Comparison of ENCODE assay signal across 8 cellular contexts in the genomic region with DNA sequence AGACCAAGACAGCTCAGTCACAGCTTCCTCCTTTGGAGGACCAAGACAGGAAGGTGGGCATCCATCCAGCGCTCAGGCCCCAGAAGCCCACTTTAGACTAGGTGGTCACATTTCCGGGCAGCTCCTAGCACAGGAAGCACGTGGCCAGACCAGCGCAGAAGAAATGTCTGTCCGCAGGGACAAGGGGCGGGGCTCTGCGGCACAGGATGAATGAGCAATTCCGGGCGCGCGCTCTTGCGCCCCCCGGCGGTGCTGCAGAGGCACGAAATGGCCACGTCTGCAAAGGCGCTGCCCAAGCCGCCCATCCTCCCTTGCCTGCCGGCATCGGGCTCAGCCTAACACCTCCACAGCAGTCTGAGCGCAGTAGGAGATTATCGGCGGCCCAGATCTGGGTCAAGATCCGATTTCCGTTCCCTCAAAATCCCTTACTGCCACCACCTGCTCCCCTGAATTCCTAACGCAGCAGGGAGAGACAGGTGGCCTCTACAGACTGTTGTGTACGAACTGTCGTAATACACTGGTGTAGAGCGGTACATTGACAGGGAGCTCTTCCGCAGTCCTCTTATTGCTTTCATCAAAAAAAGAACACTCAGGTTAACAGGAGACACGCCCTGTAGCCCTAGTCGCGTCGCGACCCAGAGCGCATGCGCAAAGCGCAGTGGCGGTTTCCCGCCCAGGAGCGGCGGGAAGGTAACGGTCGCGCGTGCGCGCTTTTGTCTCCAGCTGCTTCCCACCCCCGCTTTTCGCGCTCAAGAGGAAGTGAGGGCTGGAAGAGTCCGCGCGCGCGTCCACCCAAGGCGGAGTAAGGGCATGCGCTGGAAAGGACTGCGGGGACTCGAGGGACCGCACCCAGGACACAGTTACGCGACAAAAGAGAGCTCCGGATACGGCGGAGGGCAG. TPM values are rescaled to one million over a fixed set of nuclear protein-coding genes. Genes with fewer than 3 reads are reported as not detected.
DNase-seq lines count a peak whose midpoint lies in the region; ATAC-seq and TF ChIP-seq lines count a peak whose summit lies in the region.

No MANE protein-coding gene starts in this region.

- intact Hi-C loops in heart left ventricle (cut with DNase I): loop anchor here (1.0 to 5.0 kb wide), 12 partner anchors 20 to 105 kb away; a partner anchor contains a TSS
- intact Hi-C loops in transverse colon (cut with DNase I; ENCODE audit: low total_unique reads): loop anchor here (1.0 to 5.0 kb wide), 2 partner anchors 57 to 104 kb away; a partner anchor contains a TSS

- H3K27me3 ChIP-seq in adipocyte (replicated peaks; ENCODE audit: control insufficient read depth, insufficient read depth, low read length) (no peaks in the 10 kb centered on the region), heart left ventricle (no peaks in the 10 kb centered on the region), transverse colon (no peaks in the 10 kb centered on the region)

- no peak for TF ChIP-seq POLR2A in heart left ventricle (IDR thresholded peaks at IDR 0.05)
- TF ChIP-seq POLR2A in transverse colon (IDR thresholded peaks at IDR 0.05): peak; percentile 87

- peak overlapping the region; percentile 97 for H3K9ac ChIP-seq in adipocyte (ENCODE audit: low read length)

- H3K4me1 ChIP-seq in adipocyte (ENCODE audit: control insufficient read depth, insufficient read depth, low read length) (peaks cover 33% of the 10 kb centered on the region), heart left ventricle (peaks cover 4 to 44% (median 25%) of the 10 kb centered on the region in 12 donors), transverse colon (peaks cover 11 to 33% (median 19%) of the 10 kb centered on the region in 4 donors)

- 0 to 1% (median 1%) methylated on average over 48 to 66 of the region's 66 CpGs for WGBS in heart left ventricle, 4 donors
- WGBS in transverse colon (ENCODE audit: low coverage in 1 of 2), 2 donors: 0 to 1% methylated on average over 3 to 50 of the region's 66 CpGs

- in situ Hi-C loops in transverse colon (cut with MboI; ENCODE audit: low pct_ligation_motif_present in 1 of 4, low pct_unique_long_range_greater_than_20kb in 1 of 4, low sequenced_read_pairs in 3 of 4): no loop called here

- H3K4me3 ChIP-seq in GM12875 (ENCODE audit: low read depth, low read length): peak overlapping the region; percentile 98
- H3K4me3 ChIP-seq in adipocyte (ENCODE audit: low read length): peak overlapping the region; percentile 99
- H3K4me3 ChIP-seq in heart left ventricle: peak overlapping the region; percentile 54 to 100 (median 98)
- peak overlapping the region; percentile 79 to 94 (median 87) for H3K4me3 ChIP-seq in transverse colon

- TF ChIP-seq EP300 in transverse colon (IDR thresholded peaks at IDR 0.05; ENCODE audit: low read depth): no peak

- H3K36me3 ChIP-seq in adipocyte (ENCODE audit: control insufficient read depth, insufficient read depth, low read length, severe bottlenecking): peaks cover 28% of the 10 kb centered on the region
- H3K36me3 ChIP-seq in heart left ventricle: peaks cover 0 to 34% (median 28%) of the 10 kb centered on the region in 9 donors
- peaks cover 0 to 18% (median 5%) of the 10 kb centered on the region in 4 donors for H3K36me3 ChIP-seq in transverse colon

- ATAC-seq in HG02798 (IDR thresholded peaks at IDR 0.05; ENCODE audit: poor library complexity, unreplicated experiment) (peak; percentile 56), heart left ventricle (peak; percentile 85 to 91 (median 86))

- peak; percentile 97 to 98 (median 98) for DNase-seq in NCI-H1417 (lab: John Stamatoyannopoulos, UW)
- DNase-seq in SW 1271 (lab: John Stamatoyannopoulos, UW): peak; percentile 91 to 95
- peak; percentile 97 for DNase-seq in adipocyte (ENCODE audit: low read depth)
- peak; percentile 94 to 97 (median 96) for DNase-seq in heart left ventricle
- peak; percentile 91 for DNase-seq in pons (ENCODE audit: low spot score)
- DNase-seq in transverse colon: peak; percentile 96

- H3K9me3 ChIP-seq in adipocyte (ENCODE audit: control insufficient read depth, low read length): no peaks in the 10 kb centered on the region
- no peaks in the 10 kb centered on the region for H3K9me3 ChIP-seq in heart left ventricle
- no peaks in the 10 kb centered on the region for H3K9me3 ChIP-seq in transverse colon

- H3K27ac ChIP-seq in heart left ventricle (peak overlapping the region; percentile 93 to 100 (median 100)), transverse colon (peak overlapping the region; percentile 98 to 100 (median 100))

- TF ChIP-seq CTCF in GM12875 (IDR thresholded peaks at IDR 0.05; ENCODE audit: borderline replicate concordance, insufficient read depth, low read depth, low read length) (peak; percentile 99), heart left ventricle (IDR thresholded peaks at IDR 0.05) (peak; percentile 85 to 98 (median 91)), transverse colon (IDR thresholded peaks at IDR 0.05) (peak; percentile 81 to 96 (median 93))

RNA-seq across cellular contexts. Expression of a gene that starts 0.8 kb away (rescaled TPM):
- total RNA-seq in heart left ventricle: 100 to 1,000 TPM; 242 to 966 (median 464) TPM
- 1,000 to 10,000 TPM in 1 of 2 donors, 100 to 1,000 TPM in 1; 189 to 1,651 TPM for polyA plus RNA-seq in heart left ventricle
- 100 to 1,000 TPM; 219 to 390 (median 319) TPM for total RNA-seq in transverse colon

RNA-seq across cellular contexts. Expression of a gene that starts 19.8 kb away (rescaled TPM):
- 10 to 100 TPM; 10.4 to 43.5 (median 27.9) TPM for total RNA-seq in heart left ventricle
- 10 to 100 TPM; 17.2 to 23.7 TPM for polyA plus RNA-seq in heart left ventricle
- total RNA-seq in transverse colon: 100 to 1,000 TPM in 1 of 4 donors, 10 to 100 TPM in 3; 72.6 to 125 (median 82.1) TPM

RNA-seq across cellular contexts. Expression of a gene that starts 35.8 kb away (rescaled TPM):
- total RNA-seq in heart left ventricle (1 to 10 TPM in 1 of 9 donors, under 1 TPM in 8; 0.34 to 1.5 (median 0.76) TPM), transverse colon (under 1 TPM in 2 of 4 donors, not detected in 2; 0.27 to 0.32 TPM)
- 1 to 10 TPM in 1 of 2 donors, under 1 TPM in 1; 0.38 to 1.0 TPM for polyA plus RNA-seq in heart left ventricle

RNA-seq across cellular contexts. Expression of a gene that starts 58.5 kb away (rescaled TPM):
- 100 to 1,000 TPM; 122 to 280 (median 184) TPM for total RNA-seq in heart left ventricle
- 100 to 1,000 TPM in 1 of 2 donors, 10 to 100 TPM in 1; 71.5 to 238 TPM for polyA plus RNA-seq in heart left ventricle
- 100 to 1,000 TPM in 2 of 4 donors, 10 to 100 TPM in 2; 77.1 to 201 (median 92.6) TPM for total RNA-seq in transverse colon

Comparison
In these comparisons a context has a peak if more than half of its experiments do, and no peak if none do; other contexts are left out.
1. Peak in every context shown above with its lines: DNase-seq, ATAC-seq, H3K4me3 ChIP-seq and H3K27ac ChIP-seq.